Comparison of ENCODE assay signal across 24 cellular contexts in genomic region chr12:2483713-2484112, GRCh38.
"Had no signal": no experiment of that assay in that cellular context is flagged by ENCODE, and none has a peak within 500 bp of the region (broad histone marks: within the 10 kb centered on the region; RNA-seq: fewer than 3 reads in every experiment).

No MANE protein-coding gene starts in this region.

- H3K9me3 Mint-ChIP-seq: dendritic cell treated with granulocyte-macrophage colony-stimulating factor and Interleukin-4, amounts not matched to agents 40 ng/mL and 50 ng/mL, for 4 days; endodermal cell; naive B cell; natural killer cell treated with Interleukin-12 subunit alpha and Interleukin-12 subunit beta and Interleukin-15 and Interleukin-18, amount 100 ng/mL, for 72 hours; stimulated activated memory B cell treated with anti-CD40 and anti-IgM and Interleukin-4, amounts not matched to agents 10 μg/mL and 1 μg/mL and 100 μg/mL, for 72 hours had no signal

- ATAC-seq: esophagus mucosa; gastrocnemius medialis; left lung; natural killer cell treated with Interleukin-12 subunit alpha and Interleukin-12 subunit beta and Interleukin-15 and Interleukin-18, amount 100 ng/mL, for 72 hours; right cardiac atrium; stimulated activated memory B cell treated with anti-CD40 and anti-IgM and Interleukin-4, amounts not matched to agents 10 μg/mL and 1 μg/mL and 100 μg/mL, for 72 hours; stimulated activated naive CD8-positive, alpha-beta T cell treated with anti-CD3 and anti-CD28 coated beads, Interleukin-15, Interleukin-2, amounts not matched to agents 100 U/mL and 50 U/mL, for 24 hours had no signal

- H3K27ac Mint-ChIP-seq: dendritic cell treated with granulocyte-macrophage colony-stimulating factor and Interleukin-4, amounts not matched to agents 40 ng/mL and 50 ng/mL, for 4 days; endodermal cell; naive B cell; natural killer cell treated with Interleukin-12 subunit alpha and Interleukin-12 subunit beta and Interleukin-15 and Interleukin-18, amount 100 ng/mL, for 72 hours; progenitor cell of endocrine pancreas; stimulated activated memory B cell treated with anti-CD40 and anti-IgM and Interleukin-4, amounts not matched to agents 10 μg/mL and 1 μg/mL and 100 μg/mL, for 72 hours had no signal

- DNase-seq: colonic mucosa; effector CD8-positive, alpha-beta T cell; endodermal cell; gastrocnemius medialis; head of caudate nucleus; kidney; left lung; mammary epithelial cell; naive B cell; right cardiac atrium; sigmoid colon; spleen; stimulated activated CD4-positive, alpha-beta T cell treated with anti-CD3 and anti-CD28 coated beads, Interleukin-4, amount 100 ng/mL, for 4 hours; stimulated activated naive CD8-positive, alpha-beta T cell treated with anti-CD3 and anti-CD28 coated beads, Interleukin-15, Interleukin-2, amounts not matched to agents 100 U/mL and 50 U/mL, for 24 hours; substantia nigra; testis; tibial artery; upper lobe of left lung had no signal

- H3K4me3 Mint-ChIP-seq: dendritic cell treated with granulocyte-macrophage colony-stimulating factor and Interleukin-4, amounts not matched to agents 40 ng/mL and 50 ng/mL, for 4 days; endodermal cell; naive B cell; natural killer cell treated with Interleukin-12 subunit alpha and Interleukin-12 subunit beta and Interleukin-15 and Interleukin-18, amount 100 ng/mL, for 72 hours; neural crest cell; stimulated activated memory B cell treated with anti-CD40 and anti-IgM and Interleukin-4, amounts not matched to agents 10 μg/mL and 1 μg/mL and 100 μg/mL, for 72 hours had no signal

- H3K36me3 Mint-ChIP-seq: naive B cell; natural killer cell treated with Interleukin-12 subunit alpha and Interleukin-12 subunit beta and Interleukin-15 and Interleukin-18, amount 100 ng/mL, for 72 hours; stimulated activated memory B cell treated with anti-CD40 and anti-IgM and Interleukin-4, amounts not matched to agents 10 μg/mL and 1 μg/mL and 100 μg/mL, for 72 hours had no signal

- H3K4me1 Mint-ChIP-seq: endodermal cell; naive B cell; neural crest cell; stimulated activated memory B cell treated with anti-CD40 and anti-IgM and Interleukin-4, amounts not matched to agents 10 μg/mL and 1 μg/mL and 100 μg/mL, for 72 hours had no signal
